In the genomic region with DNA sequence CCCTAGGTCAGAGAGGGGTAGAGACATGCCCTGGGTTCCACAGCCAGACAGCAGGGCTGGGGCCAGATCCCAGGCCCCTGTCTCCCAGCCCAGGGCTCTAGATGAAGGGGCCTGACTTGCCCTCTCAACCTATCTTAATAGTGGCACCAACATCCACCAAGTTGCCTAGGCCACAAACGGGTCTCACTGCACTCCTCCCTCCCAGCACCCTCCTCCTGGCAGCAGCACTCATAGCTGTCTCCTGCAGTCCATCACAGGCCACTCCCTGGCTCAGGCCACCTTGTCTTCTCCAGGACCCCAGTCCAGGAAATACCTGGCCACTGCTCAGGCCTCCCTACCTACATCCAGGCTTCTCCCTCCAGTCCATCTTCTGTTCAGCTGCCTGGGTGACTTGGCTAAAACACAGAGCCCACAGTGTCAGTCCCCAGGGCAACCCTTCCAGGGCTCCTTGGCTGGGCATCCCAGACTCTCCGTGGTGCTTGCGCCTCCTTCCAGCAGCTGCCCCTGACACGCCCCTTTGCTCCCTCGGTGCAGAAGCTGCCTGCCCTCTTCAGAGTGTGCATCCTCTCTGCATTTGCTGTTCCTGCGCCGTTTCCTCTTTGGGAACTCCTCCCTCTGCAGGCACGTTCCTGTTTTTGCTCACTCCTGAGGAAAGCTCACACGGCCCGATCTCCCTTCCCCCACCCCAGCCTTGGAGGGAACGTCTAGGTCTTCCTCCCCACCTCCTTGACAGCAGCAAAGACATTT, we compare ENCODE assay signal across 8 cellular contexts. TPM values are rescaled to one million over a fixed set of nuclear protein-coding genes. Genes with fewer than 3 reads are reported as not detected.
DNase-seq lines count a peak whose midpoint lies in the region; ATAC-seq, FAIRE-seq and TF ChIP-seq lines count a peak whose summit lies in the region.

No MANE protein-coding gene starts in this region.

- H3K36me3 ChIP-seq in cardiac muscle cell = no peaks in the 10 kb centered on the region
- H3K36me3 ChIP-seq in sigmoid colon = no peaks in the 10 kb centered on the region

- no peaks in the 10 kb centered on the region for H3K9me3 ChIP-seq in cardiac muscle cell (ENCODE audit: low read depth)
- peaks cover 0 to 4% (median 0%) of the 10 kb centered on the region in 4 donors for H3K9me3 ChIP-seq in sigmoid colon

- ATAC-seq in GM19351 (IDR thresholded peaks at IDR 0.05; ENCODE audit: unreplicated experiment) = no peak

- intact Hi-C loops in sigmoid colon (cut with DNase I) = no loop called here

- no peak overlapping the region for H3K4me3 ChIP-seq in cardiac muscle cell
- peak overlapping the region in 1 of 4 donors; percentile 13 for H3K4me3 ChIP-seq in sigmoid colon

- DNase-seq in HCEC 1CT (peak; percentile 49), UCSD-AML1 (lab: John Stamatoyannopoulos, UW; ENCODE audit: unreplicated experiment) (peak; percentile 77), cardiac muscle cell (ENCODE audit: low read depth in 1 of 2, low spot score in 1 of 2) (peak in 1 of 2 donors; percentile 84), sigmoid colon (peak; percentile 89), GM19239 (ENCODE audit: insufficient read length, low spot score) (no peak), NCI-H345 (lab: John Stamatoyannopoulos, UW) (no peak), HPDE6-E6E7 (ENCODE audit: extremely low spot score) (no peak)

- TF ChIP-seq POLR2A in sigmoid colon (IDR thresholded peaks at IDR 0.05) = no peak

- H3K4me1 ChIP-seq in cardiac muscle cell (ENCODE audit: low read depth) (peaks cover 4% of the 10 kb centered on the region), sigmoid colon (peaks cover 0 to 27% (median 22%) of the 10 kb centered on the region in 4 donors)

- H3K27me3 ChIP-seq in cardiac muscle cell = no peaks in the 10 kb centered on the region
- H3K27me3 ChIP-seq in sigmoid colon = no peaks in the 10 kb centered on the region

- no peak overlapping the region for H3K27ac ChIP-seq in cardiac muscle cell
- peak overlapping the region; percentile 69 to 77 (median 73) for H3K27ac ChIP-seq in sigmoid colon

- 12 to 17% methylated on average over 11 of the region's 11 CpGs for WGBS in sigmoid colon, 2 donors

- TF ChIP-seq CTCF in cardiac muscle cell (IDR thresholded peaks at IDR 0.05; ENCODE audit: low read depth, low read length) (peak; percentile 19), sigmoid colon (IDR thresholded peaks at IDR 0.05) (no peak)

- FAIRE-seq in GM19239 (lab: Jason Lieb, UNC) = no peak

- peak in 2 of 4 donors; percentile 26 for TF ChIP-seq EP300 in sigmoid colon (IDR thresholded peaks at IDR 0.05)

RNA-seq across cellular contexts. Expression of a gene that starts 40.5 kb away (rescaled TPM):
- total RNA-seq in cardiac muscle cell = 15.9 and 21.8 TPM in 2 replicates
- 6.3 and 18.8 TPM in 2 replicates for polyA plus RNA-seq in cardiac muscle cell
- total RNA-seq in sigmoid colon = 10 to 100 TPM in 3 of 4 donors, 1 to 10 TPM in 1; 6.4 to 30.7 (median 16.2) TPM
- polyA plus RNA-seq in sigmoid colon = 10 to 100 TPM in 1 of 3 donors, 1 to 10 TPM in 1, under 1 TPM in 1; 0.69 to 18.3 (median 1.8) TPM

Comparison
In these comparisons a context has a peak if more than half of its experiments do, and no peak if none do; other contexts are left out.
1. DNase-seq: peak in HCEC 1CT (single experiment), UCSD-AML1 (single experiment) and sigmoid colon (single experiment); none in GM19239 (single experiment), NCI-H345 (single experiment) and HPDE6-E6E7 (single experiment).